Comparison of ENCODE assay signal across 9 cellular contexts in genomic region chr3:28326458-28326926, GRCh38. TPM values are rescaled to one million over a fixed set of nuclear protein-coding genes. Genes with fewer than 3 reads are reported as not detected.
DNase-seq lines count a peak whose midpoint lies in the region; ATAC-seq lines count a peak whose summit lies in the region.
"Had no signal": no experiment of that assay in that cellular context is flagged by ENCODE, and none has a peak within 500 bp of the region (broad histone marks: within the 10 kb centered on the region; RNA-seq: fewer than 3 reads in every experiment).

No MANE protein-coding gene starts in this region.

- peak overlapping the region in 1 of 2 donors; percentile 57 for H3K27ac Mint-ChIP-seq in stimulated activated naive CD8-positive, alpha-beta T cell treated with anti-CD3 and anti-CD28 coated beads, Interleukin-15, amount 100 ng/mL, for 72 hours

- H3K4me3 Mint-ChIP-seq in stimulated activated naive CD8-positive, alpha-beta T cell treated with anti-CD3 and anti-CD28 coated beads, Interleukin-15, amount 100 ng/mL, for 72 hours, result no peak overlapping the region

- no peaks in the 10 kb centered on the region for H3K27me3 Mint-ChIP-seq in stimulated activated naive CD8-positive, alpha-beta T cell treated with anti-CD3 and anti-CD28 coated beads, Interleukin-15, amount 100 ng/mL, for 72 hours

- H3K27ac ChIP-seq in caudate nucleus (ENCODE audit: low read depth, low read length), result no peak overlapping the region

- DNase-seq in left cardiac atrium (no peak), cardiac septum (ENCODE audit: low spot score) (no peak), NCI-H2196 (lab: John Stamatoyannopoulos, UW; ENCODE audit: unreplicated experiment) (no peak), nucleus accumbens (lab: John Stamatoyannopoulos, UW) (no peak), caudate nucleus (lab: John Stamatoyannopoulos, UW) (no peak)
- peak; percentile 15 for DNase-seq in activated gamma-delta T cell treated with anti-CD3 and anti-CD28 coated beads, Interleukin-2, amount 50 U/mL, for 16 hours (ENCODE audit: low read depth)
- peak; percentile 26 to 40 for DNase-seq in stimulated activated naive CD8-positive, alpha-beta T cell treated with anti-CD3 and anti-CD28 coated beads, Interleukin-15, amount 100 ng/mL, for 72 hours
- DNase-seq: BE2C had no signal

- ATAC-seq in left cardiac atrium (peak; percentile 38 to 67), HG03175 (IDR thresholded peaks at IDR 0.05; ENCODE audit: unreplicated experiment) (peak; percentile 91)
- peak; percentile 97 for ATAC-seq in stimulated activated naive CD8-positive, alpha-beta T cell treated with anti-CD3 and anti-CD28 coated beads, Interleukin-15, amount 100 ng/mL, for 72 hours

- H3K4me1 Mint-ChIP-seq in stimulated activated naive CD8-positive, alpha-beta T cell treated with anti-CD3 and anti-CD28 coated beads, Interleukin-15, amount 100 ng/mL, for 72 hours, result peaks cover 14% of the 10 kb centered on the region

- intact Hi-C loops in left cardiac atrium (cut with DNase I), result loop anchor here in 1 of 2 donors (5.0 kb wide), 1 partner anchor 614 kb away; no protein-coding TSS in a partner anchor
- intact Hi-C loops in cardiac septum (cut with DNase I), result loop anchor here (5.0 kb wide), 1 partner anchor 614 kb away; no protein-coding TSS in a partner anchor

- no peaks in the 10 kb centered on the region for H3K9me3 Mint-ChIP-seq in stimulated activated naive CD8-positive, alpha-beta T cell treated with anti-CD3 and anti-CD28 coated beads, Interleukin-15, amount 100 ng/mL, for 72 hours

RNA-seq across cellular contexts. Expression of gene ZCWPW2, which starts 22.0 kb away (rescaled TPM):
- total RNA-seq in left cardiac atrium (1 to 10 TPM; 2.5 to 3.0 TPM), cardiac septum (2.1 TPM)

RNA-seq across cellular contexts. Expression of gene AZI2, which starts 22.1 kb away (rescaled TPM):
- total RNA-seq in left cardiac atrium (10 to 100 TPM; 44.9 to 48.7 TPM), cardiac septum (38.3 TPM)

Comparison
In these comparisons a context has a peak if more than half of its experiments do, and no peak if none do; other contexts are left out.
1. DNase-seq: peak in activated gamma-delta T cell treated with anti-CD3 and anti-CD28 coated beads, Interleukin-2, amount 50 U/mL, for 16 hours (single experiment) and stimulated activated naive CD8-positive, alpha-beta T cell treated with anti-CD3 and anti-CD28 coated beads, Interleukin-15, amount 100 ng/mL, for 72 hours (2 of 2); none in left cardiac atrium (single experiment), cardiac septum (single experiment), NCI-H2196 (single experiment), nucleus accumbens (0 of 56) and caudate nucleus (0 of 61).
2. Peak in every context shown above with its lines, with median percentiles within 50 percentile points of each other: ATAC-seq.